ENCODE assay signal across 14 cellular contexts in the genomic region with DNA sequence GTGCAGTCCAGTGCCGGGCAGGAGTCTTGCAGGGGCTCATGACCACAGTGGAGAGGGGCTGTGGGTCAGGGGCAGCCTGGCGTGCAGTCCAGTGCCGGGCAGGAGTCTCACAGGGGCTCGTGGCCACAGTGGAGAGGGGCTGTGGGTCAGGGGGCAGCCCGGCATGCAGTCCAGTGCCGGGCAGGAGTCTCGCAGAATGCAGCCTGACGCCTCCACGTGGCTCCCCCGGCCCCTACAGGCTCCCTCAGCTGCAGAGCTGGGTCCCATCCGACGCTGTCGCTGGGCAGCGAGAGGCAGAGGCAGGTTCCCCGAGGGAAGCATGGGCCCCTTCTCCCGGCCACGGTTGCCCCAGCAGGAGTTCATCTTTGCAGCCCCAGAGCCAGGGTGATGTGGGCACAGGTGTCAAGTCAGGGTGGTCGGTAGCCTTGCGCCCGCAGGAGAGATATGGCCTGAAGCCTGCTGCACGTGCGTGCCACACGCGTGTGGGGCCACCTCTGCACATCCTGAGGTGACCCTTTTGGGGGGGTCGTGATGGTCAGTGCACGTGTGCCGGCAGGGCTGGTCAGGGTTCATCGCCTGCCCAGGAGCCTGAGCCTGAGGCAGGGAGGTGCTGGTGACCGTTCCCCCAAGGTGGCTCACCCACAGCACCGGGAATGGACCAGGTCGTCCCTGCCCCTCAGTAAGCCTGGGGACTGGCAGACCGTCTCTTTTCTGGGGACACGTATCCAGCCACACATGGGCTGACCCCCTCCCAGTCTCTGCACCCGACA. TPM values are rescaled to one million over a fixed set of nuclear protein-coding genes. Genes with fewer than 3 reads are reported as not detected.
DNase-seq lines count a peak whose midpoint lies in the region; ATAC-seq and TF ChIP-seq lines count a peak whose summit lies in the region.
"Had no signal": no experiment of that assay in that cellular context is flagged by ENCODE, and none has a peak within 500 bp of the region (broad histone marks: within the 10 kb centered on the region; RNA-seq: fewer than 3 reads in every experiment).

No MANE protein-coding gene starts in this region.

- H3K27ac Mint-ChIP-seq in naive thymus-derived CD8-positive, alpha-beta T cell = peak overlapping the region; percentile 22 to 94 (median 68)
- H3K27ac Mint-ChIP-seq in neural progenitor cell = no peak overlapping the region

- no peak overlapping the region for H3K4me3 ChIP-seq in RWPE2 (ENCODE audit: severe bottlenecking)
- no peak overlapping the region for H3K4me3 ChIP-seq in body of pancreas
- no peak overlapping the region for H3K4me3 ChIP-seq in neural progenitor cell
- H3K4me3 ChIP-seq: GM23248 had no signal

- DNase-seq in RWPE2 (ENCODE audit: low spot score) (peak; percentile 51), body of pancreas (peak in 3 of 4 donors; percentile 7 to 15 (median 14)), activated gamma-delta T cell (lab: John Stamatoyannopoulos, UW) (no peak), neural progenitor cell (ENCODE audit: low spot score) (no peak)
- peak in 3 of 10 donors; percentile 4 to 59 (median 18) for DNase-seq in naive thymus-derived CD8-positive, alpha-beta T cell
- DNase-seq: GDM1, GM23248, NCI-H1417 treated with DMSO at 0.1 percent for 48 hours, NCI-H510A treated with DMSO at 0.1 percent for 48 hours had no signal

- H3F3A ChIP-seq in neural progenitor cell (ENCODE audit: low read depth) = peaks cover 6% of the 10 kb centered on the region

- H3K4me3 Mint-ChIP-seq in naive thymus-derived CD8-positive, alpha-beta T cell = peak overlapping the region in 1 of 10 donors; percentile 41
- H3K4me3 Mint-ChIP-seq in neural progenitor cell = no peak overlapping the region

- ATAC-seq in RWPE2 (ENCODE audit: low read depth) (no peak), body of pancreas (no peak)
- ATAC-seq in naive thymus-derived CD8-positive, alpha-beta T cell = no peak

- no peaks in the 10 kb centered on the region for H3K79me2 ChIP-seq in neural progenitor cell (ENCODE audit: low read depth)

- no peak overlapping the region for H3K4me2 ChIP-seq in neural progenitor cell

- no peaks in the 10 kb centered on the region for H3K9me3 Mint-ChIP-seq in naive thymus-derived CD8-positive, alpha-beta T cell
- peaks cover 3% of the 10 kb centered on the region for H3K9me3 Mint-ChIP-seq in neural progenitor cell
- H3K9me3 Mint-ChIP-seq: activated naive CD4-positive, alpha-beta T cell treated with anti-CD3 and anti-CD28 coated beads, Interleukin-2, amount 50 U/mL, for 72 hours had no signal

- H3K27me3 ChIP-seq in RWPE2 (ENCODE audit: insufficient read depth, poor library complexity, severe bottlenecking) (peaks cover 7% of the 10 kb centered on the region), body of pancreas (no peaks in the 10 kb centered on the region), neural progenitor cell (no peaks in the 10 kb centered on the region)

- TF ChIP-seq POLR2A in body of pancreas (IDR thresholded peaks at IDR 0.05) = peak in 1 of 3 donors; percentile 6

- 68 to 75% methylated on average over 8 to 29 of the region's 34 CpGs for WGBS in body of pancreas, 2 donors

- TF ChIP-seq CTCF in RWPE2 (IDR thresholded peaks at IDR 0.05; ENCODE audit: poor library complexity, severe bottlenecking) (no peak), body of pancreas (IDR thresholded peaks at IDR 0.05) (no peak), neural progenitor cell (IDR thresholded peaks at IDR 0.05) (no peak)

- H3K27ac ChIP-seq in RWPE2 (ENCODE audit: poor library complexity, severe bottlenecking) (no peak overlapping the region), body of pancreas (peak overlapping the region in 1 of 4 donors; percentile 37), neural progenitor cell (no peak overlapping the region)
- H3K27ac ChIP-seq: GM23248 had no signal

- H3K9ac ChIP-seq in neural progenitor cell = no peak overlapping the region
- H3K9ac ChIP-seq: GM23248 had no signal

- no peaks in the 10 kb centered on the region for H3K4me1 ChIP-seq in RWPE2 (ENCODE audit: insufficient read depth, poor library complexity, severe bottlenecking)
- H3K4me1 ChIP-seq in body of pancreas = peaks cover 85% of the 10 kb centered on the region
- peaks cover 13% of the 10 kb centered on the region for H3K4me1 ChIP-seq in neural progenitor cell

- H4K20me1 ChIP-seq in neural progenitor cell (ENCODE audit: low read depth) = no peaks in the 10 kb centered on the region

- no peaks in the 10 kb centered on the region for H3K36me3 ChIP-seq in RWPE2 (ENCODE audit: low read depth)
- H3K36me3 ChIP-seq in body of pancreas (replicated peaks in 1 of 2; ENCODE audit: insufficient read depth in 1 of 2, low read depth in 2 of 2) = peaks cover 0 to 3% of the 10 kb centered on the region in 2 donors
- no peaks in the 10 kb centered on the region for H3K36me3 ChIP-seq in neural progenitor cell

- no peaks in the 10 kb centered on the region for H3K9me3 ChIP-seq in RWPE2 (ENCODE audit: severe bottlenecking)
- H3K9me3 ChIP-seq in body of pancreas = no peaks in the 10 kb centered on the region
- H3K9me3 ChIP-seq in neural progenitor cell (ENCODE audit: low read depth) = no peaks in the 10 kb centered on the region

- intact Hi-C loops in body of pancreas (cut with DNase I) = loop anchor here (5.0 kb wide), 1 partner anchor 54 kb away; no protein-coding TSS in a partner anchor

- H3K4me1 Mint-ChIP-seq in naive thymus-derived CD8-positive, alpha-beta T cell = peaks cover 19 to 50% (median 39%) of the 10 kb centered on the region in 4 donors
- peaks cover 18% of the 10 kb centered on the region for H3K4me1 Mint-ChIP-seq in neural progenitor cell

- no peak overlapping the region for H2AFZ ChIP-seq in neural progenitor cell (replicated peaks)
- H2AFZ ChIP-seq: GM23248 had no signal

- H3K36me3 Mint-ChIP-seq in naive thymus-derived CD8-positive, alpha-beta T cell = peaks cover 0 to 21% (median 5%) of the 10 kb centered on the region in 3 donors
- no peaks in the 10 kb centered on the region for H3K36me3 Mint-ChIP-seq in neural progenitor cell

- peaks cover 0 to 2% (median 0%) of the 10 kb centered on the region in 5 donors for H3K27me3 Mint-ChIP-seq in naive thymus-derived CD8-positive, alpha-beta T cell
- H3K27me3 Mint-ChIP-seq in neural progenitor cell (ENCODE audit: insufficient read depth, low read depth) = peaks cover 5% of the 10 kb centered on the region

- POLR2A ChIA-PET in naive thymus-derived CD8-positive, alpha-beta T cell (lab: Charles Lee) = interaction anchor here (0.7 to 20.1 kb wide), 5 partner anchors 8 to 52 kb away, joined by 3 to 863 read pairs (median 4); a partner anchor contains a TSS

RNA-seq across cellular contexts. Expression of a gene that starts 2.9 kb away (rescaled TPM):
- total RNA-seq in body of pancreas = not detected
- not detected for total RNA-seq in naive thymus-derived CD8-positive, alpha-beta T cell
- polyA plus RNA-seq in naive thymus-derived CD8-positive, alpha-beta T cell = not detected
- total RNA-seq in neural progenitor cell (ENCODE audit: low replicate concordance) = not detected in 2 replicates
- total RNA-seq: activated naive CD4-positive, alpha-beta T cell treated with anti-CD3 and anti-CD28 coated beads, Interleukin-2, amount 50 U/mL, for 72 hours; CD4-positive, alpha-beta memory T cell; cerebellum; GM23248; lower leg skin had no signal
- polyA plus RNA-seq: CD4-positive, alpha-beta memory T cell; esophagus; GM23248 had no signal

RNA-seq across cellular contexts. Expression of a gene that starts 7.5 kb away (rescaled TPM):
- total RNA-seq in body of pancreas = 100 to 1,000 TPM; 248 to 484 TPM
- 100 to 1,000 TPM; 662 to 707 TPM for total RNA-seq in naive thymus-derived CD8-positive, alpha-beta T cell
- 10 to 100 TPM in 2 of 3 donors, 1 to 10 TPM in 1; 8.1 to 14.9 (median 11.2) TPM for polyA plus RNA-seq in naive thymus-derived CD8-positive, alpha-beta T cell
- 20.5 and 44.4 TPM in 2 replicates for total RNA-seq in neural progenitor cell (ENCODE audit: low replicate concordance)

RNA-seq across cellular contexts. Expression of a gene that starts 11.2 kb away (rescaled TPM):
- total RNA-seq in body of pancreas (10 to 100 TPM; 31.0 to 90.3 TPM), neural progenitor cell (ENCODE audit: low replicate concordance) (10.5 and 63.9 TPM in 2 replicates)
- 100 to 1,000 TPM; 115 to 122 TPM for total RNA-seq in naive thymus-derived CD8-positive, alpha-beta T cell
- 1,000 to 10,000 TPM; 2,345 to 2,732 (median 2,362) TPM for polyA plus RNA-seq in naive thymus-derived CD8-positive, alpha-beta T cell

RNA-seq across cellular contexts. Expression of a gene that starts 17.4 kb away (rescaled TPM):
- total RNA-seq in body of pancreas (10 to 100 TPM; 31.0 to 39.7 TPM), neural progenitor cell (ENCODE audit: low replicate concordance) (13.3 and 48.6 TPM in 2 replicates)
- 10 to 100 TPM; 90.0 to 91.0 TPM for total RNA-seq in naive thymus-derived CD8-positive, alpha-beta T cell
- polyA plus RNA-seq in naive thymus-derived CD8-positive, alpha-beta T cell = 1,000 to 10,000 TPM; 1,833 to 2,198 (median 2,135) TPM

RNA-seq across cellular contexts. Expression of a gene that starts 18.2 kb away (rescaled TPM):
- total RNA-seq in body of pancreas (1 to 10 TPM in 1 of 2 donors, not detected in 1; 1.0 TPM), neural progenitor cell (ENCODE audit: low replicate concordance) (not detected in 2 replicates)
- total RNA-seq in naive thymus-derived CD8-positive, alpha-beta T cell = 10 to 100 TPM; 28.6 to 32.0 TPM
- 10 to 100 TPM in 2 of 3 donors, 1 to 10 TPM in 1; 9.1 to 25.9 (median 19.1) TPM for polyA plus RNA-seq in naive thymus-derived CD8-positive, alpha-beta T cell
- total RNA-seq: cerebellum, GM23248 had no signal
- polyA plus RNA-seq: GM23248 had no signal

Comparison
In these comparisons a context has a peak if more than half of its experiments do, and no peak if none do; other contexts are left out.
1. DNase-seq: peak in RWPE2 (single experiment) and body of pancreas (3 of 4); none in activated gamma-delta T cell (single experiment) and neural progenitor cell (single experiment).